Comparison of ENCODE assay signal across 8 cellular contexts in genomic region chr5:136028782-136029742, GRCh38. TPM values are rescaled to one million over a fixed set of nuclear protein-coding genes. Genes with fewer than 3 reads are reported as not detected.
A peak's percentile ranks its signal among the peaks of the same experiment; 100 is the strongest.
DNase-seq lines count a peak whose midpoint lies in the region; ATAC-seq, FAIRE-seq and TF ChIP-seq lines count a peak whose summit lies in the region.

Gene TGFBI, plus strand, starts transcription at chr5:136028988. Its CDS starts 68 bp downstream, at chr5:136029056.

- DNase-seq in AG04450 (ENCODE audit: low read depth, low spot score) (peak; percentile 30), SK-MEL-5 (ENCODE audit: low read depth, low spot score) (no peak), esophagus muscularis mucosa (ENCODE audit: extremely low spot score) (no peak), vagina (ENCODE audit: extremely low spot score in 2 of 2) (no peak), GM12891 (ENCODE audit: insufficient read length, low spot score) (no peak)
- no peak for DNase-seq in activated CD4-positive, alpha-beta T cell treated with anti-CD3 and anti-CD28 coated beads, Interleukin-2, amount 10 ng/mL, durations not matched to agents 24 days and 14 days

- no peaks in the 10 kb centered on the region for H3K27me3 ChIP-seq in AG04450 (ENCODE audit: control insufficient read depth, insufficient read depth, low read length)
- H3K27me3 ChIP-seq in esophagus muscularis mucosa, result no peaks in the 10 kb centered on the region
- peaks cover 10% of the 10 kb centered on the region for H3K27me3 ChIP-seq in mononuclear cell (ENCODE audit: insufficient read depth, low read length)
- no peaks in the 10 kb centered on the region for H3K27me3 ChIP-seq in vagina

- intact Hi-C loops in esophagus muscularis mucosa (cut with DNase I) (no loop called here), vagina (cut with DNase I) (no loop called here)
- intact Hi-C loops in activated CD4-positive, alpha-beta T cell treated with anti-CD3 and anti-CD28 coated beads, Interleukin-2, amount 10 ng/mL, durations not matched to agents 24 days and 14 days (cut with micrococcal nuclease), result no loop called here

- TF ChIP-seq POLR2A in esophagus muscularis mucosa (IDR thresholded peaks at IDR 0.05; ENCODE audit: low read depth) (no peak), vagina (IDR thresholded peaks at IDR 0.05) (no peak), GM12891 (IDR thresholded peaks at IDR 0.05; ENCODE audit: low read depth, low read length) (no peak)

- no peak within 1 kb of the TSS for H3K4me3 Mint-ChIP-seq in activated CD4-positive, alpha-beta T cell treated with anti-CD3 and anti-CD28 coated beads, Interleukin-2, amount 10 ng/mL, durations not matched to agents 24 days and 14 days

- POLR2A ChIA-PET in AG04450 (lab: Yijun Ruan, JAX), result interaction anchor here (0.6 to 3.1 kb wide), 16 partner anchors 9 to 103 kb away, joined by 3 to 35 read pairs (median 4); partner anchors contain the start of gene SMAD5

- no peak for TF ChIP-seq EP300 in esophagus muscularis mucosa (IDR thresholded peaks at IDR 0.05)

- H3K36me3 Mint-ChIP-seq in activated CD4-positive, alpha-beta T cell treated with anti-CD3 and anti-CD28 coated beads, Interleukin-2, amount 10 ng/mL, durations not matched to agents 24 days and 14 days (ENCODE audit: low read depth), result no peaks in the 10 kb centered on the region

- WGBS in esophagus muscularis mucosa, result 26% methylated on average over 22 of the region's 68 CpGs

- no peaks in the 10 kb centered on the region for H3K4me1 Mint-ChIP-seq in activated CD4-positive, alpha-beta T cell treated with anti-CD3 and anti-CD28 coated beads, Interleukin-2, amount 10 ng/mL, durations not matched to agents 24 days and 14 days

- no peak within 1 kb of the TSS for H3K27ac Mint-ChIP-seq in activated CD4-positive, alpha-beta T cell treated with anti-CD3 and anti-CD28 coated beads, Interleukin-2, amount 10 ng/mL, durations not matched to agents 24 days and 14 days

- TF ChIP-seq CTCF in AG04450 (IDR thresholded peaks at IDR 0.05; ENCODE audit: low read depth, low read length) (peak; percentile 25; the same call in 1 of the 2 replicates), esophagus muscularis mucosa (IDR thresholded peaks at IDR 0.05) (peak in 1 of 3 experiments; percentile 21), vagina (IDR thresholded peaks at IDR 0.05) (no peak)

- ATAC-seq in GM21381 (IDR thresholded peaks at IDR 0.05; ENCODE audit: unreplicated experiment), result peak; percentile 41

- in situ Hi-C loops in SK-MEL-5 (cut with HindIII; ENCODE audit: low pct_unique_long_range_greater_than_20kb, low sequenced_read_pairs), result loop anchor here (10.0 kb wide), 1 partner anchor 54 kb away; no protein-coding TSS in a partner anchor

- peaks cover 0 to 5% (median 0%) of the 10 kb centered on the region in 4 donors for H3K36me3 ChIP-seq in esophagus muscularis mucosa
- no peaks in the 10 kb centered on the region for H3K36me3 ChIP-seq in vagina

- H3K4me1 ChIP-seq in esophagus muscularis mucosa (peaks cover 34 to 89% (median 79%) of the 10 kb centered on the region in 4 donors), mononuclear cell (ENCODE audit: insufficient read depth, low read length) (peaks cover 67% of the 10 kb centered on the region), vagina (peaks cover 22% of the 10 kb centered on the region)

- CTCF ChIA-PET in AG04450 (lab: Charles Lee), result interaction anchor here (1.2 to 2.6 kb wide), 6 partner anchors 9 to 84 kb away, joined by 3 to 12 read pairs (median 4); no protein-coding TSS in a partner anchor

- no peak for FAIRE-seq in GM12891 (lab: Jason Lieb, UNC)

- H3K27me3 Mint-ChIP-seq in activated CD4-positive, alpha-beta T cell treated with anti-CD3 and anti-CD28 coated beads, Interleukin-2, amount 10 ng/mL, durations not matched to agents 24 days and 14 days, result peaks cover 26% of the 10 kb centered on the region

- H3K9me3 ChIP-seq in AG04450 (ENCODE audit: control insufficient read depth, insufficient read depth, low read length) (peaks cover 4% of the 10 kb centered on the region; the same call in 1 of the 2 replicates), esophagus muscularis mucosa (no peaks in the 10 kb centered on the region), mononuclear cell (ENCODE audit: low read depth, low read length) (no peaks in the 10 kb centered on the region), vagina (no peaks in the 10 kb centered on the region)

- peak within 1 kb of the TSS; percentile 93 for H3K4me3 ChIP-seq in AG04450 (ENCODE audit: low read depth, low read length)
- peak within 1 kb of the TSS; percentile 64 to 70 (median 66) for H3K4me3 ChIP-seq in esophagus muscularis mucosa
- peak within 1 kb of the TSS; percentile 47 for H3K4me3 ChIP-seq in mononuclear cell (ENCODE audit: low read length)
- H3K4me3 ChIP-seq in vagina, result peak within 1 kb of the TSS; percentile 46 to 57

- H3K27ac ChIP-seq in AG04450 (ENCODE audit: low read depth, low read length), result peak within 1 kb of the TSS; percentile 65
- peak within 1 kb of the TSS; percentile 64 to 73 (median 71) for H3K27ac ChIP-seq in esophagus muscularis mucosa (replicated peaks in 1 of 4)
- peak within 1 kb of the TSS; percentile 29 for H3K27ac ChIP-seq in vagina

- H3K9me3 Mint-ChIP-seq in activated CD4-positive, alpha-beta T cell treated with anti-CD3 and anti-CD28 coated beads, Interleukin-2, amount 10 ng/mL, durations not matched to agents 24 days and 14 days, result no peaks in the 10 kb centered on the region

TF ChIP-seq in GM12891, 5 proteins besides CTCF, POLR2A, EP300 and RAD21:
- no peak for TF ChIP-seq SPI1 (IDR thresholded peaks at IDR 0.05; ENCODE audit: low read depth, low read length)
- TF ChIP-seq PAX5 (IDR thresholded peaks at IDR 0.05; ENCODE audit: insufficient read depth, low read length, severe bottlenecking), result no peak
- TF ChIP-seq TAF1 (IDR thresholded peaks at IDR 0.05; ENCODE audit: low read depth, low read length), result no peak
- no peak for TF ChIP-seq POLR2AphosphoS5 (IDR thresholded peaks at IDR 0.05; ENCODE audit: low read depth, low read length)
- no peak for TF ChIP-seq POU2F2 (IDR thresholded peaks at IDR 0.05; ENCODE audit: low read depth, low read length)

RNA-seq across cellular contexts. Expression of gene TGFBI, which starts in this region (rescaled TPM):
- polyA plus RNA-seq in AG04450 (2011; rRNA removed), result 2,219 and 2,576 TPM in 2 replicates
- polyA minus RNA-seq in AG04450 (2011; rRNA and poly(A)+ RNA removed), result 1,062 and 1,253 TPM in 2 replicates
- total RNA-seq in SK-MEL-5 (2014; rRNA removed; shearing (Covaris generic)), result 304 and 330 TPM in 2 replicates
- 610 and 786 TPM in 2 replicates for polyA plus RNA-seq in SK-MEL-5 (2015; cell fraction: cytosol; rRNA removed)
- 566 and 641 TPM in 2 replicates for polyA plus RNA-seq in SK-MEL-5 (2015; cell fraction: nucleus; rRNA removed)
- total RNA-seq in esophagus muscularis mucosa, result 100 to 1,000 TPM in 2 of 4 donors, 10 to 100 TPM in 2; 62.3 to 128 (median 92.9) TPM
- total RNA-seq in mononuclear cell, result 159 TPM
- 43.2 TPM for total RNA-seq in vagina
- not detected for polyA plus RNA-seq in GM12891 (2012; ENCODE audit: low read depth, missing spikeins)
- total RNA-seq in activated CD4-positive, alpha-beta T cell treated with anti-CD3 and anti-CD28 coated beads, Interleukin-2, amount 10 ng/mL, durations not matched to agents 24 days and 14 days, result not detected in 2 replicates

Comparison
In these comparisons a context has a peak if more than half of its experiments do, and no peak if none do; other contexts are left out.
1. RNA of gene TGFBI (total RNA-seq): 304 to 330 TPM in SK-MEL-5, 159 TPM in mononuclear cell (single experiment), 62.3 to 128 TPM in esophagus muscularis mucosa and 43.2 TPM in vagina (single experiment); not detected in activated CD4-positive, alpha-beta T cell treated with anti-CD3 and anti-CD28 coated beads, Interleukin-2, amount 10 ng/mL, durations not matched to agents 24 days and 14 days; every median in the first group is over 10 times any median in the second.
2. Peak in every context shown above with its lines, with median percentiles within 50 percentile points of each other: H3K27ac ChIP-seq and H3K4me3 ChIP-seq.